ENCODE assay signal across 20 cellular contexts in the genomic region with DNA sequence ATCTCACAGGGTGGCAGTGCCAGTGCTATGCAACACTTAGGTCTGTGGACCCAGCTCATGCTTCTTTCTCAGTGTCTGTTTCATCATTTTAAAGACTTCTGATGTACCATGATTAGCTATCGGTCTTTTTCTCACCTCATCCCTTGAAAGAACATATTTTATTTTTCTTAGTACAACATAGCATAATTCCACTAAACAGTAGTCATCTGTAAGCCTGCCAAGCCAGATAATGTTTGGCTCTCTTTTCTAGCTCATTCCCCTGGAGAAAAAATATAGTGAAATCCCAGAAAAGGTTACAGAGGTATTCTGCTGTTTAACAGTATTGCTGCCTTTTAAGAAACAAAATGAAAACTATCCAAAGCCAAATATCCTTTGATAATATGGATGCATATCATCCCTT.
"Had no signal": no experiment of that assay in that cellular context is flagged by ENCODE, and none has a peak within 500 bp of the region (broad histone marks: within the 10 kb centered on the region; RNA-seq: fewer than 3 reads in every experiment).

No MANE protein-coding gene starts in this region.

- DNase-seq: activated CD4-positive, alpha-beta memory T cell treated with anti-CD3 and anti-CD28 coated beads for 36 hours; activated CD4-positive, alpha-beta T cell treated with anti-CD3 and anti-CD28 coated beads, Interleukin-2, amount 10 ng/mL, durations not matched to agents 24 days and 14 days; activated CD4-positive, CD25-positive, alpha-beta regulatory T cell treated with anti-CD3 and anti-CD28 coated beads, Interleukin-2, amount 50 U/mL, for 72 hours; activated CD8-positive, alpha-beta memory T cell treated with anti-CD3 and anti-CD28 coated beads, Interleukin-2, amount 50 U/mL, for 4 hours; activated effector memory CD4-positive, alpha-beta T cell treated with anti-CD3 and anti-CD28 coated beads, Interleukin-2, amount 50 U/mL, for 16 hours; activated naive CD4-positive, alpha-beta T cell treated with anti-CD3 and anti-CD28 coated beads for 36 hours; activated naive CD8-positive, alpha-beta T cell treated with anti-CD3 and anti-CD28 coated beads for 36 hours; activated T-cell treated with anti-CD3 and anti-CD28 coated beads, Interleukin-2, amount 50 U/mL, for 1 hour; adrenal gland; aorta; dermis blood vessel endothelial cell; effector CD8-positive, alpha-beta T cell; glutamatergic neuron; islet precursor cell; left ventricle myocardium inferior; right lobe of liver; stimulated activated CD4-positive, alpha-beta T cell treated with anti-CD3 and anti-CD28 coated beads, Interleukin-4, amount 100 ng/mL, for 1 hour; T-helper 9 cell had no signal

- H3K4me3 ChIP-seq: adrenal gland, left ventricle myocardium inferior, lung, right lobe of liver, vagina had no signal

- H3K27ac ChIP-seq: adrenal gland, left ventricle myocardium inferior, right lobe of liver, vagina had no signal

- ATAC-seq: right lobe of liver had no signal
